1 cellular context compared by ENCODE assay signal in genomic region chr2:177265386-177265690, GRCh38.
TF ChIP-seq lines count a peak whose summit lies in the region.

No MANE protein-coding gene starts in this region.

TF ChIP-seq in K562, 482 proteins besides CTCF, POLR2A, EP300 and RAD21 (continued from another document and continues in another):
- no peak for TF ChIP-seq RREB1 (CRISPR knock-in tag; IDR thresholded peaks at IDR 0.05)
- no peak for TF ChIP-seq ZNF263 (CRISPR knock-in tag; IDR thresholded peaks at IDR 0.05; ENCODE audit: borderline replicate concordance)
- peak in 1 of 2 experiments; percentile 61 for TF ChIP-seq E2F6 (IDR thresholded peaks at IDR 0.05; ENCODE audit: borderline replicate concordance in 1 of 2, extremely low read depth in 1 of 2, insufficient read depth in 1 of 2, insufficient read length in 1 of 2, low read depth in 1 of 2, low read length in 1 of 2, poor library complexity in 1 of 2, severe bottlenecking in 1 of 2)
- TF ChIP-seq SMARCC2 (IDR thresholded peaks at IDR 0.05; ENCODE audit: low read depth): peak; percentile 79
- TF ChIP-seq FOXJ3 (CRISPR knock-in tag; IDR thresholded peaks at IDR 0.05): no peak; the same call in 1 of the 2 replicates
- no peak for TF ChIP-seq ZNF318 (IDR thresholded peaks at IDR 0.05; ENCODE audit: borderline replicate concordance in 1 of 2, low read depth in 1 of 2)
- peak; percentile 79 for TF ChIP-seq ZNF395 (CRISPR knock-in tag; IDR thresholded peaks at IDR 0.05)
- TF ChIP-seq PHF8 (IDR thresholded peaks at IDR 0.05; ENCODE audit: borderline replicate concordance, low read length): 0 out of 2 replicates have a peak, but pooled peaks have one; percentile 1
- TF ChIP-seq ATF4 (CRISPR knock-in tag; IDR thresholded peaks at IDR 0.05): no peak; the same call in 1 of the 2 replicates
- 0 out of 2 replicates have a peak, but pooled peaks have one; percentile 59 for TF ChIP-seq ZNF766 (CRISPR knock-in tag; conservative IDR thresholded peaks at IDR 0.05)
- TF ChIP-seq BRD9 (IDR thresholded peaks at IDR 0.05; ENCODE audit: low read depth, partially characterized antibody): peak; percentile 97
- 0 out of 2 replicates have a peak, but pooled peaks have one; percentile 5 for TF ChIP-seq ARID3A (IDR thresholded peaks at IDR 0.05; ENCODE audit: borderline replicate concordance, low read depth, low read length)
- TF ChIP-seq L3MBTL2 (IDR thresholded peaks at IDR 0.05): no peak; the same call in 1 of the 2 replicates
- no peak for TF ChIP-seq CHD1 (IDR thresholded peaks at IDR 0.05; ENCODE audit: low read length)
- no peak for TF ChIP-seq HDAC3 (IDR thresholded peaks at IDR 0.05; ENCODE audit: borderline replicate concordance, partially characterized antibody)
- no peak for TF ChIP-seq CHCHD3 (CRISPR knock-in tag; IDR thresholded peaks at IDR 0.05)
- no peak for TF ChIP-seq PML (IDR thresholded peaks at IDR 0.05; ENCODE audit: low read length)
- 0 out of 2 replicates have a peak, but pooled peaks have one; percentile 6 for TF ChIP-seq ZBED1 (IDR thresholded peaks at IDR 0.05)
- peak; percentile 77; the same call in 1 of the 2 replicates for TF ChIP-seq ZKSCAN8 (CRISPR knock-in tag; IDR thresholded peaks at IDR 0.05)
- no peak for TF ChIP-seq ZNF444 (CRISPR knock-in tag; IDR thresholded peaks at IDR 0.05)
- no peak for TF ChIP-seq ZNF699 (CRISPR knock-in tag; IDR thresholded peaks at IDR 0.05; ENCODE audit: insufficient replicate concordance)
- TF ChIP-seq ATF2 (CRISPR knock-in tag; IDR thresholded peaks at IDR 0.05): no peak
- peak; percentile 80 to 88; a peak in 3 of 4 replicates for TF ChIP-seq FOXK2 (conservative IDR thresholded peaks at IDR 0.05 in 1 of 2, IDR thresholded peaks at IDR 0.05 in 1 of 2; ENCODE audit: low read depth in 2 of 2)
- no peak for TF ChIP-seq XRCC3 (IDR thresholded peaks at IDR 0.05)
- TF ChIP-seq NFE2 (IDR thresholded peaks at IDR 0.05; ENCODE audit: low read depth): 0 out of 2 replicates have a peak, but pooled peaks have one; percentile 1
- 0 out of 2 replicates have a peak, but pooled peaks have one; percentile 5 for TF ChIP-seq E2F1 (CRISPR knock-in tag; IDR thresholded peaks at IDR 0.05)
- no peak for TF ChIP-seq PTBP1 (IDR thresholded peaks at IDR 0.05; ENCODE audit: low read depth, low read length)
